In the genomic region with DNA sequence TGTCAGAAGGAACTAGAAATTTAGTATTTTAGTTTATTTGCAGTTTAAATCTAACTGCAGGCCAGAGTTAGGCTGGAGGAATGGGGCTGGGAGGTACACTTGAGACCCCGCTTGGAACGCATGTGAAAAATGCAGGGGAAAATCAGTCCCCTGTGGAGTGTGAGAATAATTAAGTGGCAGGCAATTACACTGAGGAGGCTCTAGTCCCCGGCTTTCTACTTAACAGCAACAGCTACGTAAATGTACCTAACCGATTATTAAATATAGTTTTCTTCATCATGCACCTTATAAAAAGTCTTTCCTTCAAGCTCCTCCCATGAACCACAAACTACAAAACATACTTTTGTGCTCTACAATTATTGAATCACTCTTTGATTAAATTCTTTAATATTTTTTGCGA, we compare ENCODE assay signal across 1 cellular context.
TF ChIP-seq lines count a peak whose summit lies in the region.

No MANE protein-coding gene starts in this region.

TF ChIP-seq in liver, 16 proteins besides CTCF, POLR2A, EP300 and RAD21 (continued from another document):
- no peak for TF ChIP-seq ZBTB33 (IDR thresholded peaks at IDR 0.05)
- no peak for TF ChIP-seq GABPA (IDR thresholded peaks at IDR 0.05 in 1 of 2, conservative IDR thresholded peaks at IDR 0.05 in 1 of 2)
